ENCODE assay signal across 1 cellular context in the genomic region with DNA sequence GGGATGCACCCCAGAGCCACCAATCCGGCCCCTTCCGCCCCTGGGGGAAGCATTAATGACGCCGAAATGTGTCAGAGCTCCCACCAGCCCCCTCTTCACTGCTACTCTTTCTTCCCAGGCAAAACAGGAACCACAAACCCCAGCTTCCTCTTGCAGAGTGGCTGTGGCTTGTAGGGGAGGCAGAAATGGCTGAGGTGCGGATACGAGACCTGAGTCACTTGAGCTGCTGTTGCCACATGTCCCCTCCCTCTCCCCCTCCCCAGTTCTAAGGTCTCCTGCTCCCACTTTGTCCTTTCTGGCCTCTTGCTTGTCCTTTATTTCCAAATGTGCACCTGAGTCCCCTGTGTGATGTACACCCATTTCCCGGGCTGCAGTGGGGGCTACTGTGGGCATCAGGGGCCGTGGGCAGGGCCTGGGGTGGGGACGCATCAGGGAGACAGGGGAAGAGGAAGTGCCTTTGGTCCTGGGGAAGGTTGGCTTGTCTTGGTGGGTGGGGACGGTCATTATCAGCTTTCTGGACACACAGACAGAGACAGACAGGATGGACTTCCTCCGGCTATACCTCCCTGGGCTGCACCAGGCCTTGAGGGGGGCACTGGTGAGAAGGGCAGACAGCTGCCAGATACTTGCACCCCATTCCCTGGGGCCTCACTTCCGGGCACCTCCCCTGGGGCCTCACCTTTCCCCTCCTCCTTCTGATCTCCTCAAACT.
TF ChIP-seq lines count a peak whose summit lies in the region.

APOBR (plus strand) TSS at position 503 of the 711 bp plus-strand sequence; CDS start at position 542, 39 bp downstream.

TF ChIP-seq in GM23338, 12 proteins besides CTCF, POLR2A, EP300 and RAD21 (continued from another document):
- TF ChIP-seq ZNF462 (CRISPR knock-in tag; IDR thresholded peaks at IDR 0.05) (no peak), ZNF331 (CRISPR knock-in tag; IDR thresholded peaks at IDR 0.05; ENCODE audit: low read depth) (no peak), JUNB (IDR thresholded peaks at IDR 0.05; ENCODE audit: unreplicated experiment) (no peak), ZNF114 (CRISPR knock-in tag; IDR thresholded peaks at IDR 0.05) (no peak), EZH2 (IDR thresholded peaks at IDR 0.05; ENCODE audit: low read depth, unreplicated experiment) (no peak), NANOG (IDR thresholded peaks at IDR 0.05; ENCODE audit: borderline replicate concordance) (no peak), EZH2phosphoT487 (IDR thresholded peaks at IDR 0.05; ENCODE audit: unreplicated experiment) (no peak), POLR2AphosphoS5 (IDR thresholded peaks at IDR 0.05; ENCODE audit: low read depth) (no peak), CREB1 (CRISPR knock-in tag; IDR thresholded peaks at IDR 0.05; ENCODE audit: low read depth) (no peak)
- TF ChIP-seq, protein P1, sequence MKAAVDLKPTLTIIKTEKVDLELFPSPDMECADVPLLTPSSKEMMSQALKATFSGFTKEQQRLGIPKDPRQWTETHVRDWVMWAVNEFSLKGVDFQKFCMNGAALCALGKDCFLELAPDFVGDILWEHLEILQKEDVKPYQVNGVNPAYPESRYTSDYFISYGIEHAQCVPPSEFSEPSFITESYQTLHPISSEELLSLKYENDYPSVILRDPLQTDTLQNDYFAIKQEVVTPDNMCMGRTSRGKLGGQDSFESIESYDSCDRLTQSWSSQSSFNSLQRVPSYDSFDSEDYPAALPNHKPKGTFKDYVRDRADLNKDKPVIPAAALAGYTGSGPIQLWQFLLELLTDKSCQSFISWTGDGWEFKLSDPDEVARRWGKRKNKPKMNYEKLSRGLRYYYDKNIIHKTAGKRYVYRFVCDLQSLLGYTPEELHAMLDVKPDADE (IDR thresholded peaks at IDR 0.05), result no peak
- TF ChIP-seq, protein P2, sequence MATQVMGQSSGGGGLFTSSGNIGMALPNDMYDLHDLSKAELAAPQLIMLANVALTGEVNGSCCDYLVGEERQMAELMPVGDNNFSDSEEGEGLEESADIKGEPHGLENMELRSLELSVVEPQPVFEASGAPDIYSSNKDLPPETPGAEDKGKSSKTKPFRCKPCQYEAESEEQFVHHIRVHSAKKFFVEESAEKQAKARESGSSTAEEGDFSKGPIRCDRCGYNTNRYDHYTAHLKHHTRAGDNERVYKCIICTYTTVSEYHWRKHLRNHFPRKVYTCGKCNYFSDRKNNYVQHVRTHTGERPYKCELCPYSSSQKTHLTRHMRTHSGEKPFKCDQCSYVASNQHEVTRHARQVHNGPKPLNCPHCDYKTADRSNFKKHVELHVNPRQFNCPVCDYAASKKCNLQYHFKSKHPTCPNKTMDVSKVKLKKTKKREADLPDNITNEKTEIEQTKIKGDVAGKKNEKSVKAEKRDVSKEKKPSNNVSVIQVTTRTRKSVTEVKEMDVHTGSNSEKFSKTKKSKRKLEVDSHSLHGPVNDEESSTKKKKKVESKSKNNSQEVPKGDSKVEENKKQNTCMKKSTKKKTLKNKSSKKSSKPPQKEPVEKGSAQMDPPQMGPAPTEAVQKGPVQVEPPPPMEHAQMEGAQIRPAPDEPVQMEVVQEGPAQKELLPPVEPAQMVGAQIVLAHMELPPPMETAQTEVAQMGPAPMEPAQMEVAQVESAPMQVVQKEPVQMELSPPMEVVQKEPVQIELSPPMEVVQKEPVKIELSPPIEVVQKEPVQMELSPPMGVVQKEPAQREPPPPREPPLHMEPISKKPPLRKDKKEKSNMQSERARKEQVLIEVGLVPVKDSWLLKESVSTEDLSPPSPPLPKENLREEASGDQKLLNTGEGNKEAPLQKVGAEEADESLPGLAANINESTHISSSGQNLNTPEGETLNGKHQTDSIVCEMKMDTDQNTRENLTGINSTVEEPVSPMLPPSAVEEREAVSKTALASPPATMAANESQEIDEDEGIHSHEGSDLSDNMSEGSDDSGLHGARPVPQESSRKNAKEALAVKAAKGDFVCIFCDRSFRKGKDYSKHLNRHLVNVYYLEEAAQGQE (IDR thresholded peaks at IDR 0.05; ENCODE audit: unreplicated experiment), result no peak
